Comparison of ENCODE assay signal across 1 cellular context in genomic region chr6:22896716-22897115, GRCh38.
TF ChIP-seq lines count a peak whose summit lies in the region.

No MANE protein-coding gene starts in this region.

TF ChIP-seq in GM23338, 12 proteins besides CTCF, POLR2A, EP300 and RAD21 (continued from another document):
- TF ChIP-seq ZNF462 (CRISPR knock-in tag; IDR thresholded peaks at IDR 0.05) (peak; percentile 88; the same call in 1 of the 2 replicates), ZNF331 (CRISPR knock-in tag; IDR thresholded peaks at IDR 0.05; ENCODE audit: low read depth) (no peak), ETS1 (IDR thresholded peaks at IDR 0.05) (no peak), EZH2 (IDR thresholded peaks at IDR 0.05; ENCODE audit: low read depth, unreplicated experiment) (no peak), ZNF114 (CRISPR knock-in tag; IDR thresholded peaks at IDR 0.05) (no peak), NANOG (IDR thresholded peaks at IDR 0.05; ENCODE audit: borderline replicate concordance) (peak; percentile 56; the same call in 1 of the 2 replicates), POLR2AphosphoS5 (IDR thresholded peaks at IDR 0.05; ENCODE audit: low read depth) (no peak), EZH2phosphoT487 (IDR thresholded peaks at IDR 0.05; ENCODE audit: unreplicated experiment) (no peak), JUNB (IDR thresholded peaks at IDR 0.05; ENCODE audit: unreplicated experiment) (no peak)
